ENCODE assay signal across 38 cellular contexts in genomic region chr7:65317372-65317771, GRCh38.
"Had no signal": no experiment of that assay in that cellular context is flagged by ENCODE, and none has a peak within 500 bp of the region (broad histone marks: within the 10 kb centered on the region; RNA-seq: fewer than 3 reads in every experiment).

No MANE protein-coding gene starts in this region.

- H3K4me3 ChIP-seq: adrenal gland, ascending aorta, body of pancreas, breast epithelium, cardiac muscle cell had no signal

- H3K27me3 ChIP-seq: adrenal gland, ascending aorta, body of pancreas, brain microvascular endothelial cell, breast epithelium, cardiac muscle cell had no signal

- H3K36me3 Mint-ChIP-seq: activated naive CD4-positive, alpha-beta T cell treated with anti-CD3 and anti-CD28 coated beads, Interleukin-2, amount 10 ng/mL, durations not matched to agents 7 days and 5 days; activated naive CD4-positive, alpha-beta T cell treated with anti-CD3 and anti-CD28 coated beads, Interleukin-2, amount 50 U/mL, for 24 hours; activated naive CD4-positive, alpha-beta T cell treated with anti-CD3 and anti-CD28 coated beads, Interleukin-2, amount 50 U/mL, for 72 hours; activated naive CD8-positive, alpha-beta T cell; activated naive CD8-positive, alpha-beta T cell treated with anti-CD3 and anti-CD28 coated beads for 36 hours; activated naive CD8-positive, alpha-beta T cell treated with anti-CD3 and anti-CD28 coated beads, Interleukin-2, amount 10 ng/mL, durations not matched to agents 7 days and 5 days; brain had no signal

- H3K4me1 Mint-ChIP-seq: activated naive CD4-positive, alpha-beta T cell treated with anti-CD3 and anti-CD28 coated beads, Interleukin-2, amount 10 ng/mL, durations not matched to agents 7 days and 5 days; activated naive CD4-positive, alpha-beta T cell treated with anti-CD3 and anti-CD28 coated beads, Interleukin-2, amount 50 U/mL, for 24 hours; activated naive CD8-positive, alpha-beta T cell treated with anti-CD3 and anti-CD28 coated beads for 36 hours; activated naive CD8-positive, alpha-beta T cell treated with anti-CD3 and anti-CD28 coated beads, Interleukin-2, amount 10 ng/mL, durations not matched to agents 7 days and 5 days; activated naive CD8-positive, alpha-beta T cell treated with anti-CD3 and anti-CD28 coated beads, Interleukin-2, amount 50 U/mL, for 24 hours; activated T-helper 17 cell treated with anti-CD3 and anti-CD28 coated beads, Interleukin-2, amount 50 U/mL, for 72 hours; central memory CD8-positive, alpha-beta T cell had no signal

- H3K27me3 Mint-ChIP-seq: activated naive CD4-positive, alpha-beta T cell treated with anti-CD3 and anti-CD28 coated beads, Interleukin-2, amount 10 ng/mL, durations not matched to agents 7 days and 5 days; activated naive CD4-positive, alpha-beta T cell treated with anti-CD3 and anti-CD28 coated beads, Interleukin-2, amount 50 U/mL, for 24 hours; activated naive CD8-positive, alpha-beta T cell treated with anti-CD3 and anti-CD28 coated beads for 36 hours; activated naive CD8-positive, alpha-beta T cell treated with anti-CD3 and anti-CD28 coated beads, Interleukin-2, amount 50 U/mL, for 24 hours; activated T-cell treated with anti-CD3 and anti-CD28 coated beads, Interleukin-2, amount 50 U/mL, for 24 hours; activated T-helper 17 cell treated with anti-CD3 and anti-CD28 coated beads, Interleukin-2, amount 50 U/mL, for 72 hours; brain; central memory CD8-positive, alpha-beta T cell had no signal

- H3K9me3 ChIP-seq: adrenal gland, ascending aorta, body of pancreas, breast epithelium had no signal

- H3K27ac ChIP-seq: adrenal gland, ascending aorta, body of pancreas, brain microvascular endothelial cell, breast epithelium, cardiac muscle cell had no signal

- H3K36me3 ChIP-seq: adrenal gland, ascending aorta, brain microvascular endothelial cell, breast epithelium, cardiac muscle cell had no signal

- H3K4me1 ChIP-seq: adrenal gland, ascending aorta, body of pancreas, breast epithelium had no signal

- H3K9me3 Mint-ChIP-seq: activated naive CD4-positive, alpha-beta T cell treated with anti-CD3 and anti-CD28 coated beads for 36 hours; activated naive CD4-positive, alpha-beta T cell treated with anti-CD3 and anti-CD28 coated beads, Interleukin-2, amount 10 ng/mL, durations not matched to agents 7 days and 5 days; activated naive CD4-positive, alpha-beta T cell treated with anti-CD3 and anti-CD28 coated beads, Interleukin-2, amount 50 U/mL, for 24 hours; activated naive CD4-positive, alpha-beta T cell treated with anti-CD3 and anti-CD28 coated beads, Interleukin-2, amount 50 U/mL, for 72 hours; activated naive CD8-positive, alpha-beta T cell treated with anti-CD3 and anti-CD28 coated beads for 36 hours; activated naive CD8-positive, alpha-beta T cell treated with anti-CD3 and anti-CD28 coated beads, Interleukin-2, amount 10 ng/mL, durations not matched to agents 7 days and 5 days; activated naive CD8-positive, alpha-beta T cell treated with anti-CD3 and anti-CD28 coated beads, Interleukin-2, amount 50 U/mL, for 24 hours; activated T-cell treated with anti-CD3 and anti-CD28 coated beads, Interleukin-2, amount 50 U/mL, for 24 hours; activated T-cell treated with anti-CD3 and anti-CD28 coated beads, Interleukin-2, amount 50 U/mL, for 4 hours; activated T-cell treated with anti-CD3 and anti-CD28 coated beads, Interleukin-2, amount 50 U/mL, for 72 hours; activated T-helper 1 cell treated with anti-CD3 and anti-CD28 coated beads, Interleukin-12 subunit alpha, Interleukin-12 subunit beta, Interleukin-2, Interleukin-4 antibody, amounts not matched to agents 30 ng/mL and 10 ng/mL and 1 ng/mL, durations not matched to agents 14 hours and 24 hours and 36 hours; activated T-helper 17 cell treated with anti-CD3 and anti-CD28 coated beads, Interleukin-2, amount 50 U/mL, for 72 hours; activated T-helper 2 cell treated with anti-CD3 and anti-CD28 coated beads, Interferon-gamma antibody, Interleukin-2, Interleukin-4, amounts not matched to agents 10 μg/mL and 5 μg/mL and 100 μg/mL, durations not matched to agents 14 hours and 24 hours and 36 hours; brain; central memory CD8-positive, alpha-beta T cell had no signal

- DNase-seq: activated effector memory CD4-positive, alpha-beta T cell treated with anti-CD3 and anti-CD28 coated beads, Interleukin-2, amount 50 U/mL, for 16 hours; activated effector memory CD4-positive, alpha-beta T cell treated with Interleukin-2 at 50 U/mL for 16 hours; activated gamma-delta T cell; activated gamma-delta T cell treated with Interleukin-2 at 50 U/mL for 16 hours; activated naive CD4-positive, alpha-beta T cell; activated naive CD4-positive, alpha-beta T cell treated with anti-CD3 and anti-CD28 coated beads for 36 hours; activated naive CD4-positive, alpha-beta T cell treated with anti-CD3 and anti-CD28 coated beads, Interleukin-2, amount 10 ng/mL, durations not matched to agents 7 days and 5 days; activated naive CD4-positive, alpha-beta T cell treated with anti-CD3 and anti-CD28 coated beads, Interleukin-2, amount 50 U/mL, for 16 hours; activated naive CD4-positive, alpha-beta T cell treated with Interleukin-2 at 50 U/mL for 16 hours; activated naive CD8-positive, alpha-beta T cell treated with anti-CD3 and anti-CD28 coated beads for 36 hours; activated naive CD8-positive, alpha-beta T cell treated with anti-CD3 and anti-CD28 coated beads, Interleukin-2, amount 10 ng/mL, durations not matched to agents 7 days and 5 days; activated naive CD8-positive, alpha-beta T cell treated with anti-CD3 and anti-CD28 coated beads, Interleukin-2, amount 50 U/mL, for 24 hours; activated T-cell treated with anti-CD3 and anti-CD28 coated beads, Interleukin-2, amount 50 U/mL, for 1 hour; activated T-cell treated with anti-CD3 and anti-CD28 coated beads, Interleukin-2, amount 50 U/mL, for 24 hours; activated T-cell treated with anti-CD3 and anti-CD28 coated beads, Interleukin-2, amount 50 U/mL, for 4 hours; activated T-cell treated with anti-CD3 and anti-CD28 coated beads, Interleukin-2, amount 50 U/mL, for 48 hours; activated T-cell treated with anti-CD3 and anti-CD28 coated beads, Interleukin-2, amount 50 U/mL, for 72 hours; adrenal gland; amniotic stem cell; amygdala; anterior cingulate cortex; aorta; body of pancreas; brain microvascular endothelial cell; caudate nucleus; central memory CD4-positive, alpha-beta T cell; cerebellar nuclear complex had no signal

- H3K4me3 Mint-ChIP-seq: activated naive CD4-positive, alpha-beta T cell treated with anti-CD3 and anti-CD28 coated beads for 36 hours; activated naive CD4-positive, alpha-beta T cell treated with anti-CD3 and anti-CD28 coated beads, Interleukin-2, amount 10 ng/mL, durations not matched to agents 7 days and 5 days; activated naive CD4-positive, alpha-beta T cell treated with anti-CD3 and anti-CD28 coated beads, Interleukin-2, amount 50 U/mL, for 24 hours; activated naive CD8-positive, alpha-beta T cell; activated naive CD8-positive, alpha-beta T cell treated with anti-CD3 and anti-CD28 coated beads for 36 hours; activated naive CD8-positive, alpha-beta T cell treated with anti-CD3 and anti-CD28 coated beads, Interleukin-2, amount 10 ng/mL, durations not matched to agents 7 days and 5 days; activated naive CD8-positive, alpha-beta T cell treated with anti-CD3 and anti-CD28 coated beads, Interleukin-2, amount 50 U/mL, for 24 hours; activated T-cell treated with anti-CD3 and anti-CD28 coated beads, Interleukin-2, amount 50 U/mL, for 24 hours; activated T-cell treated with anti-CD3 and anti-CD28 coated beads, Interleukin-2, amount 50 U/mL, for 4 hours; activated T-cell treated with anti-CD3 and anti-CD28 coated beads, Interleukin-2, amount 50 U/mL, for 72 hours; activated T-helper 1 cell treated with anti-CD3 and anti-CD28 coated beads, Interleukin-12 subunit alpha, Interleukin-12 subunit beta, Interleukin-2, Interleukin-4 antibody, amounts not matched to agents 30 ng/mL and 10 ng/mL and 1 ng/mL, durations not matched to agents 14 hours and 24 hours and 36 hours; activated T-helper 17 cell treated with anti-CD3 and anti-CD28 coated beads, Interleukin-2, amount 50 U/mL, for 72 hours; brain; central memory CD8-positive, alpha-beta T cell had no signal

- H3K27ac Mint-ChIP-seq: activated naive CD4-positive, alpha-beta T cell treated with anti-CD3 and anti-CD28 coated beads for 36 hours; activated naive CD4-positive, alpha-beta T cell treated with anti-CD3 and anti-CD28 coated beads, Interleukin-2, amount 10 ng/mL, durations not matched to agents 7 days and 5 days; activated naive CD4-positive, alpha-beta T cell treated with anti-CD3 and anti-CD28 coated beads, Interleukin-2, amount 50 U/mL, for 24 hours; activated naive CD8-positive, alpha-beta T cell; activated naive CD8-positive, alpha-beta T cell treated with anti-CD3 and anti-CD28 coated beads for 36 hours; activated naive CD8-positive, alpha-beta T cell treated with anti-CD3 and anti-CD28 coated beads, Interleukin-2, amount 10 ng/mL, durations not matched to agents 7 days and 5 days; activated naive CD8-positive, alpha-beta T cell treated with anti-CD3 and anti-CD28 coated beads, Interleukin-2, amount 50 U/mL, for 24 hours; activated T-cell treated with anti-CD3 and anti-CD28 coated beads, Interleukin-2, amount 50 U/mL, for 24 hours; activated T-cell treated with anti-CD3 and anti-CD28 coated beads, Interleukin-2, amount 50 U/mL, for 72 hours; activated T-helper 1 cell treated with anti-CD3 and anti-CD28 coated beads, Interleukin-12 subunit alpha, Interleukin-12 subunit beta, Interleukin-2, Interleukin-4 antibody, amounts not matched to agents 30 ng/mL and 10 ng/mL and 1 ng/mL, durations not matched to agents 14 hours and 24 hours and 36 hours; activated T-helper 17 cell treated with anti-CD3 and anti-CD28 coated beads, Interleukin-2, amount 50 U/mL, for 72 hours; activated T-helper 2 cell treated with anti-CD3 and anti-CD28 coated beads, Interferon-gamma antibody, Interleukin-2, Interleukin-4, amounts not matched to agents 10 μg/mL and 5 μg/mL and 100 μg/mL, durations not matched to agents 14 hours and 24 hours and 36 hours; brain had no signal

- ATAC-seq: activated naive CD4-positive, alpha-beta T cell treated with anti-CD3 and anti-CD28 coated beads, Interleukin-2, amount 50 U/mL, for 72 hours; activated naive CD8-positive, alpha-beta T cell treated with anti-CD3 and anti-CD28 coated beads, Interleukin-2, amount 50 U/mL, for 24 hours; activated T-cell treated with anti-CD3 and anti-CD28 coated beads, Interleukin-2, amount 50 U/mL, for 4 hours; activated T-cell treated with anti-CD3 and anti-CD28 coated beads, Interleukin-2, amount 50 U/mL, for 72 hours; activated T-helper 17 cell treated with anti-CD3 and anti-CD28 coated beads, Interleukin-2, amount 50 U/mL, for 72 hours; body of pancreas had no signal
